16 cellular contexts compared by ENCODE assay signal in the genomic region with DNA sequence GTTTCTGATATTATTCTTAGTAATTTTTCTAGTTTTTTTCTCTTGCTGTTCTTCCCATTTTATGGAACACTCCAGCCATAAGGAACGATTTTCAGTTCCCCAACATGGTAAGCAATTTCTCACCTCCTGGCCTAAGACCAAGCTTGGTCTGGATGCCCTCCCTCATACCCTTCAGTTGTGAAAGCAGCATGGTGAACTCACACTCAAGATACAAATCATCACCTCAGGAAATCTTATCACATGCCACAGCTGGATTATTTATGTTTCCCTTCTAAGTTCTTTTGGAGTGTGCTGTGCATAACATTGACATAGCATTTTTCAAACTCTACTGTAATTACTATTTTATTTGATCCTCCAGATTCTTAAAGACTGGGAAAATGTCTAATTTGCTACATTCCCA.
"Had no signal": no experiment of that assay in that cellular context is flagged by ENCODE, and none has a peak within 500 bp of the region (broad histone marks: within the 10 kb centered on the region; RNA-seq: fewer than 3 reads in every experiment).

No MANE protein-coding gene starts in this region.

- DNase-seq: islet precursor cell; left ventricle myocardium inferior; naive thymus-derived CD8-positive, alpha-beta T cell; ovary; retina; right cardiac atrium; small intestine; spleen; stimulated activated CD4-positive, alpha-beta T cell treated with anti-CD3 and anti-CD28 coated beads, Interleukin-4, amount 100 ng/mL, for 24 hours; stimulated activated naive CD4-positive, alpha-beta T cell; stimulated activated naive CD8-positive, alpha-beta T cell treated with anti-CD3 and anti-CD28 coated beads, Interleukin-15, amount 100 ng/mL, for 72 hours; substantia nigra; uterus had no signal

- H3K4me3 ChIP-seq: hepatocyte, left ventricle myocardium inferior, lung, ovary, spleen, tibial nerve, uterus had no signal

- H2AFZ ChIP-seq: hepatocyte had no signal

- H3K9me3 ChIP-seq: ovary, uterus had no signal

- H3K4me1 ChIP-seq: left ventricle myocardium inferior, spleen, tibial nerve, uterus had no signal

- H3K27ac ChIP-seq: hepatocyte, left ventricle myocardium inferior, ovary, spleen, tibial nerve, uterus had no signal

- H3K4me2 ChIP-seq: hepatocyte had no signal

- H3K36me3 ChIP-seq: left ventricle myocardium inferior, ovary, spleen, tibial nerve, uterus had no signal

- FAIRE-seq: small intestine had no signal

- H3K27me3 ChIP-seq: hepatocyte, ovary, spleen, tibial nerve, uterus had no signal
